1 cellular context compared by ENCODE assay signal in genomic region chr12:10551375-10551774, GRCh38.
TF ChIP-seq lines count a peak whose summit lies in the region.

No MANE protein-coding gene starts in this region.

TF ChIP-seq in SK-N-SH treated with all-trans-retinoic acid at 6 μM for 48 hours, 23 proteins besides CTCF, POLR2A, EP300 and RAD21 (continued from another document):
- no peak for TF ChIP-seq PATZ1 (CRISPR knock-in tag; IDR thresholded peaks at IDR 0.05; ENCODE audit: borderline replicate concordance)
- TF ChIP-seq CSDC2 (CRISPR knock-in tag; IDR thresholded peaks at IDR 0.05), result no peak
- TF ChIP-seq ZFP3 (CRISPR knock-in tag; IDR thresholded peaks at IDR 0.05), result no peak
- no peak for TF ChIP-seq BACH2 (CRISPR knock-in tag; IDR thresholded peaks at IDR 0.05; ENCODE audit: borderline replicate concordance)
- TF ChIP-seq ISL1 (CRISPR knock-in tag; IDR thresholded peaks at IDR 0.05), result no peak
- TF ChIP-seq ZNF8 (CRISPR knock-in tag; IDR thresholded peaks at IDR 0.05), result no peak
- no peak for TF ChIP-seq POU6F1 (CRISPR knock-in tag; IDR thresholded peaks at IDR 0.05; ENCODE audit: borderline replicate concordance, low read depth)
- no peak for TF ChIP-seq RARB (CRISPR knock-in tag; IDR thresholded peaks at IDR 0.05)
- no peak for TF ChIP-seq CSRNP3 (CRISPR knock-in tag; IDR thresholded peaks at IDR 0.05)
- TF ChIP-seq SNAI2 (CRISPR knock-in tag; IDR thresholded peaks at IDR 0.05), result no peak
